Comparison of ENCODE assay signal across 14 cellular contexts in genomic region chr7:128946936-128947830, GRCh38. TPM values are rescaled to one million over a fixed set of nuclear protein-coding genes. Genes with fewer than 3 reads are reported as not detected.
DNase-seq lines count a peak whose midpoint lies in the region; ATAC-seq, FAIRE-seq and TF ChIP-seq lines count a peak whose summit lies in the region.
"Had no signal": no experiment of that assay in that cellular context is flagged by ENCODE, and none has a peak within 500 bp of the region (broad histone marks: within the 10 kb centered on the region; RNA-seq: fewer than 3 reads in every experiment).

No MANE protein-coding gene starts in this region.

- peak; percentile 15 for ATAC-seq in SK-N-SH treated with all-trans-retinoic acid at 6 μM for 48 hours
- ATAC-seq in GM18907 (IDR thresholded peaks at IDR 0.05; ENCODE audit: unreplicated experiment): no peak
- ATAC-seq in HG03439 (IDR thresholded peaks at IDR 0.05; ENCODE audit: unreplicated experiment): no peak

- no peaks in the 10 kb centered on the region for H4K20me1 ChIP-seq in keratinocyte (ENCODE audit: control insufficient read depth, extremely low read depth, insufficient read depth, low read length)

- peaks cover 4% of the 10 kb centered on the region in 2 experiments for H3K36me3 ChIP-seq in keratinocyte (ENCODE audit: control insufficient read depth in 2 of 2, extremely low read depth in 1 of 2, insufficient read depth in 2 of 2, low read length in 2 of 2)

- H3K27me3 ChIP-seq in keratinocyte (ENCODE audit: control insufficient read depth, extremely low read depth, insufficient read depth, low read length): no peaks in the 10 kb centered on the region
- H3K27me3 ChIP-seq: SJCRH30 had no signal

- H3K9me3 ChIP-seq in keratinocyte (ENCODE audit: control insufficient read depth, low read depth, low read length): no peaks in the 10 kb centered on the region
- H3K9me3 ChIP-seq: psoas muscle, SJCRH30 had no signal

- FAIRE-seq in keratinocyte (lab: Jason Lieb, UNC): no peak

- H3K4me1 ChIP-seq in keratinocyte (ENCODE audit: control insufficient read depth, extremely low read depth, insufficient read depth, low read length): no peaks in the 10 kb centered on the region
- H3K4me1 ChIP-seq: psoas muscle, SJCRH30 had no signal

- DNase-seq in AG09309 (ENCODE audit: low read depth) (no peak), keratinocyte (ENCODE audit: low read depth, low spot score) (no peak), RKO (ENCODE audit: low spot score) (no peak), T-helper 2 cell (no peak)
- DNase-seq: activated CD8-positive, alpha-beta memory T cell treated with anti-CD3 and anti-CD28 coated beads for 24 hours; DMS79; NCI-H2227 treated with DMSO at 0.1 percent for 48 hours; psoas muscle; SJCRH30 had no signal

- H3K9ac ChIP-seq in keratinocyte (ENCODE audit: control insufficient read depth, extremely low read depth, insufficient read depth, low read length): no peak overlapping the region

- H3K4me2 ChIP-seq in keratinocyte (ENCODE audit: control insufficient read depth, extremely low read depth, insufficient read depth, low read depth, low read length): no peak overlapping the region

- TF ChIP-seq CTCF in AG09309 (IDR thresholded peaks at IDR 0.05; ENCODE audit: control insufficient read depth, insufficient read depth, low read depth, low read length, missing control alignments): peak; percentile 19
- TF ChIP-seq CTCF in GM12875 (IDR thresholded peaks at IDR 0.05; ENCODE audit: borderline replicate concordance, insufficient read depth, low read depth, low read length): peak; percentile 47; the same call in 1 of the 2 replicates
- peak; percentile 13 to 23 (median 19) for TF ChIP-seq CTCF in keratinocyte (optimal IDR thresholded peaks at IDR 0.05 in 1 of 3, IDR thresholded peaks at IDR 0.05 in 1 of 3, conservative IDR thresholded peaks at IDR 0.05 in 1 of 3; ENCODE audit: extremely low read depth in 1 of 3, insufficient read depth in 2 of 3, low read length in 3 of 3)

- no peaks in the 10 kb centered on the region for H3K79me2 ChIP-seq in keratinocyte (ENCODE audit: control insufficient read depth, insufficient read depth, low read length)

- dilution Hi-C loops in keratinocyte (cut with MboI; ENCODE audit: extremely low pct_ligation_motif_present, low sequenced_read_pairs): no loop called here

- H3K27ac ChIP-seq in keratinocyte (ENCODE audit: control insufficient read depth, insufficient read depth, low read length): no peak overlapping the region
- H3K27ac ChIP-seq: psoas muscle, SJCRH30 had no signal

- no peak overlapping the region for H3K4me3 ChIP-seq in AG09309 (ENCODE audit: control insufficient read depth, low read depth, low read length)
- H3K4me3 ChIP-seq in GM12875 (ENCODE audit: low read depth, low read length): no peak overlapping the region
- no peak overlapping the region for H3K4me3 ChIP-seq in keratinocyte (ENCODE audit: control insufficient read depth in 2 of 3, extremely low read depth in 1 of 3, insufficient read depth in 2 of 3, low read depth in 1 of 3, low read length in 3 of 3)
- H3K4me3 ChIP-seq: psoas muscle, SJCRH30 had no signal

- no peak overlapping the region for H2AFZ ChIP-seq in keratinocyte (ENCODE audit: control insufficient read depth, low read length)

- no peaks in the 10 kb centered on the region for H3K9me1 ChIP-seq in keratinocyte (ENCODE audit: control insufficient read depth, extremely low read depth, insufficient read depth, low read length)

TF ChIP-seq in SK-N-SH treated with all-trans-retinoic acid at 6 μM for 48 hours, 23 proteins besides CTCF, POLR2A, EP300 and RAD21:
- no peak for TF ChIP-seq OSR1 (CRISPR knock-in tag; IDR thresholded peaks at IDR 0.05)
- no peak for TF ChIP-seq ARNTL (CRISPR knock-in tag; IDR thresholded peaks at IDR 0.05; ENCODE audit: borderline replicate concordance, low read depth)
- no peak for TF ChIP-seq ZNF565 (CRISPR knock-in tag; conservative IDR thresholded peaks at IDR 0.05; ENCODE audit: low read depth)
- TF ChIP-seq GLIS3 (CRISPR knock-in tag; IDR thresholded peaks at IDR 0.05): no peak
- no peak for TF ChIP-seq ZNF70 (CRISPR knock-in tag; IDR thresholded peaks at IDR 0.05)
- TF ChIP-seq ISL1 (CRISPR knock-in tag; IDR thresholded peaks at IDR 0.05): no peak
- TF ChIP-seq CSRNP3 (CRISPR knock-in tag; IDR thresholded peaks at IDR 0.05): no peak
- no peak for TF ChIP-seq SNAI2 (CRISPR knock-in tag; IDR thresholded peaks at IDR 0.05)
- TF ChIP-seq ZC3H10 (CRISPR knock-in tag; IDR thresholded peaks at IDR 0.05): no peak
- no peak for TF ChIP-seq ZFP3 (CRISPR knock-in tag; IDR thresholded peaks at IDR 0.05)
- TF ChIP-seq CREB5 (CRISPR knock-in tag; IDR thresholded peaks at IDR 0.05; ENCODE audit: low read depth): no peak
- TF ChIP-seq CSDC2 (CRISPR knock-in tag; IDR thresholded peaks at IDR 0.05): no peak
- TF ChIP-seq PATZ1 (CRISPR knock-in tag; IDR thresholded peaks at IDR 0.05; ENCODE audit: borderline replicate concordance): no peak

RNA-seq across cellular contexts. Expression of gene IRF5, which starts 9.5 kb away (rescaled TPM):
- 0.78 to 1.5 TPM (median 0.88 TPM) in 3 replicates for polyA plus RNA-seq in keratinocyte
- 0.61 TPM for polyA plus RNA-seq in keratinocyte (2011; ENCODE audit: low read depth)
- polyA plus RNA-seq in keratinocyte (2011; cell fraction: cytosol; rRNA removed): 0.71 and 1.0 TPM in 2 replicates
- 4.2 and 4.8 TPM in 2 replicates for polyA plus RNA-seq in keratinocyte (2011; cell fraction: nucleus; rRNA removed)
- 0.55 and 4.5 TPM in 2 replicates for polyA plus RNA-seq in keratinocyte (2012; ENCODE audit: low replicate concordance)
- polyA minus RNA-seq in keratinocyte: 0.64 to 2.4 TPM (median 2.1 TPM) in 3 replicates
- polyA minus RNA-seq in keratinocyte (2011; cell fraction: cytosol; rRNA and poly(A)+ RNA removed): 2.1 TPM
- polyA minus RNA-seq in keratinocyte (2011; cell fraction: nucleus; rRNA and poly(A)+ RNA removed): 1.2 and 1.6 TPM in 2 replicates
- polyA plus RNA-seq: fibroblast of lung had no signal

RNA-seq across cellular contexts. Expression of gene KCP, which starts 36.7 kb away (rescaled TPM):
- polyA plus RNA-seq in keratinocyte: 0.03 to 0.17 TPM in 2 of 3 replicates, not detected in the other
- not detected for polyA plus RNA-seq in keratinocyte (2011; ENCODE audit: low read depth)
- polyA plus RNA-seq in keratinocyte (2011; cell fraction: cytosol; rRNA removed): 0.04 and 0.08 TPM in 2 replicates
- 0.25 and 0.28 TPM in 2 replicates for polyA plus RNA-seq in keratinocyte (2011; cell fraction: nucleus; rRNA removed)
- 0.14 and 0.17 TPM in 2 replicates for polyA plus RNA-seq in keratinocyte (2012; ENCODE audit: low replicate concordance)
- 0.13 TPM in 1 of 3 replicates, not detected in the others for polyA minus RNA-seq in keratinocyte
- not detected for polyA minus RNA-seq in keratinocyte (2011; cell fraction: cytosol; rRNA and poly(A)+ RNA removed)
- polyA minus RNA-seq in keratinocyte (2011; cell fraction: nucleus; rRNA and poly(A)+ RNA removed): not detected in 2 replicates
